Comparison of ENCODE assay signal across 1 cellular context in genomic region chr4:2065106-2065930, GRCh38.
TF ChIP-seq lines count a peak whose summit lies in the region.

No MANE protein-coding gene starts in this region.

TF ChIP-seq in WTC11, 78 proteins besides CTCF, POLR2A, EP300 and RAD21 (continued from another document):
- no peak for TF ChIP-seq JAZF1 (CRISPR knock-in tag; IDR thresholded peaks at IDR 0.05)
- TF ChIP-seq FOXJ3 (CRISPR knock-in tag; IDR thresholded peaks at IDR 0.05; ENCODE audit: borderline replicate concordance): no peak
